In genomic region chr5:170469414-170469813, GRCh38 we compare ENCODE assay signal across 21 cellular contexts. TPM values are rescaled to one million over a fixed set of nuclear protein-coding genes. Genes with fewer than 3 reads are reported as not detected.
A peak's percentile ranks its signal among the peaks of the same experiment; 100 is the strongest.
DNase-seq lines count a peak whose midpoint lies in the region; FAIRE-seq and TF ChIP-seq lines count a peak whose summit lies in the region.
"Had no signal": no experiment of that assay in that cellular context is flagged by ENCODE, and none has a peak within 500 bp of the region (broad histone marks: within the 10 kb centered on the region; RNA-seq: fewer than 3 reads in every experiment).

No MANE protein-coding gene starts in this region.

- FAIRE-seq in small intestine (lab: Jason Lieb, UNC): no peak
- FAIRE-seq: G401.6, GM12892, H1 had no signal

- H4K12ac ChIP-seq in trophoblast cell (ENCODE audit: low read depth, low read length): no peak overlapping the region

- no peak overlapping the region for H3K56ac ChIP-seq in H9 (ENCODE audit: insufficient read length, low read depth, low read length)

- intact Hi-C loops in CD14-positive monocyte (cut with micrococcal nuclease) (loop anchor here in 1 of 2 donors (5.0 kb wide), 1 partner anchor 33 kb away; the partner anchor contains the start of gene KCNIP1), esophagus muscularis mucosa (cut with DNase I) (no loop called here)

- H3K4me2 ChIP-seq in H9 (ENCODE audit: insufficient read depth, insufficient read length, low read length): no peak overlapping the region
- H3K4me2 ChIP-seq in trophoblast cell (ENCODE audit: low read length): no peak overlapping the region

- H2BK20ac ChIP-seq in H9 (ENCODE audit: low read depth, low read length, poor library complexity, severe bottlenecking): no peak overlapping the region

- H3K9me3 Mint-ChIP-seq in CD14-positive monocyte: peaks cover 0 to under 1% (median 0%) of the 10 kb centered on the region in 7 donors
- H3K9me3 Mint-ChIP-seq in H9: peaks cover 0 to under 1% of the 10 kb centered on the region in 2 experiments; a peak in 1 of 5 replicates
- H3K9me3 Mint-ChIP-seq in activated naive CD4-positive, alpha-beta T cell treated with anti-CD3 and anti-CD28 coated beads, Interleukin-2, amount 10 ng/mL, durations not matched to agents 7 days and 5 days: no peaks in the 10 kb centered on the region
- H3K9me3 Mint-ChIP-seq: CD8-positive, alpha-beta T cell had no signal

- H3K14ac ChIP-seq in H9 (ENCODE audit: insufficient read depth, low read length) (no peak overlapping the region), trophoblast cell (ENCODE audit: low read length) (no peak overlapping the region)

- H3K27me3 Mint-ChIP-seq in CD14-positive monocyte (ENCODE audit: low read depth in 3 of 3): peaks cover 0 to 4% (median 1%) of the 10 kb centered on the region in 3 donors
- peaks cover 2% of the 10 kb centered on the region for H3K27me3 Mint-ChIP-seq in H9 (ENCODE audit: low read depth)
- peaks cover 31% of the 10 kb centered on the region for H3K27me3 Mint-ChIP-seq in activated naive CD4-positive, alpha-beta T cell treated with anti-CD3 and anti-CD28 coated beads, Interleukin-2, amount 10 ng/mL, durations not matched to agents 7 days and 5 days

- DNase-seq in CD14-positive monocyte (ENCODE audit: low spot score) (no peak), H9 (peak; percentile 15), esophagus muscularis mucosa (ENCODE audit: extremely low spot score) (peak; percentile 50), trophoblast cell (no peak), NCI-H2029 (lab: John Stamatoyannopoulos, UW) (no peak), small intestine (no peak)
- no peak for DNase-seq in activated naive CD4-positive, alpha-beta T cell treated with anti-CD3 and anti-CD28 coated beads, Interleukin-2, amount 10 ng/mL, durations not matched to agents 7 days and 5 days
- DNase-seq: C1 segment of cervical spinal cord; Caco-2; CD4-positive, CD25-positive, alpha-beta regulatory T cell; CD8-positive, alpha-beta T cell; DMS153; DND-41; GM23248; H7; HFFc6 had no signal

- H2BK120ac ChIP-seq in H9 (ENCODE audit: low read depth, low read length, poor library complexity, severe bottlenecking) (no peak overlapping the region), trophoblast cell (ENCODE audit: insufficient read depth, low read length, poor library complexity) (no peak overlapping the region)

- no peaks in the 10 kb centered on the region for H3K36me3 Mint-ChIP-seq in CD14-positive monocyte
- no peaks in the 10 kb centered on the region for H3K36me3 Mint-ChIP-seq in H9 (ENCODE audit: insufficient read depth in 1 of 3, low read depth in 3 of 3)
- H3K36me3 Mint-ChIP-seq in activated naive CD4-positive, alpha-beta T cell treated with anti-CD3 and anti-CD28 coated beads, Interleukin-2, amount 10 ng/mL, durations not matched to agents 7 days and 5 days: no peaks in the 10 kb centered on the region
- H3K36me3 Mint-ChIP-seq: CD4-positive, CD25-positive, alpha-beta regulatory T cell; CD8-positive, alpha-beta T cell had no signal

- no peak overlapping the region for H3K9ac ChIP-seq in H9 (ENCODE audit: extremely low read depth, insufficient read length, low read length)
- H3K9ac ChIP-seq in trophoblast cell (ENCODE audit: low read length): no peak overlapping the region
- H3K9ac ChIP-seq: GM23248 had no signal

- TF ChIP-seq CTCF in CD14-positive monocyte (IDR thresholded peaks at IDR 0.05) (no peak), H9 (conservative IDR thresholded peaks at IDR 0.05) (no peak), esophagus muscularis mucosa (IDR thresholded peaks at IDR 0.05) (no peak)

- H2AFZ ChIP-seq in H9 (ENCODE audit: low read length): no peak overlapping the region
- H2AFZ ChIP-seq in trophoblast cell (ENCODE audit: insufficient read depth, low read length, poor library complexity): no peak overlapping the region
- H2AFZ ChIP-seq: GM23248 had no signal

- no peaks in the 10 kb centered on the region for H3K79me2 ChIP-seq in H9 (ENCODE audit: insufficient read depth, low read length)
- H3K79me2 ChIP-seq in trophoblast cell (ENCODE audit: control insufficient read depth, insufficient read depth, low read length, poor library complexity): no peaks in the 10 kb centered on the region

- H3K23ac ChIP-seq in H9 (ENCODE audit: insufficient read length, low read depth, low read length) (no peak overlapping the region), trophoblast cell (ENCODE audit: low read length) (peak overlapping the region; percentile 21)

- no peak overlapping the region for H3K4me3 ChIP-seq in esophagus muscularis mucosa
- no peak overlapping the region for H3K4me3 ChIP-seq in trophoblast cell (ENCODE audit: low read depth, low read length)
- H3K4me3 ChIP-seq in small intestine (ENCODE audit: low read depth in 1 of 2, low read length in 2 of 2): no peak overlapping the region
- H3K4me3 ChIP-seq: GM23248 had no signal

- H3K27ac Mint-ChIP-seq in CD14-positive monocyte: peak overlapping the region in 5 of 7 donors; percentile 15 to 75 (median 33)
- no peak overlapping the region for H3K27ac Mint-ChIP-seq in H9
- H3K27ac Mint-ChIP-seq in activated naive CD4-positive, alpha-beta T cell treated with anti-CD3 and anti-CD28 coated beads, Interleukin-2, amount 10 ng/mL, durations not matched to agents 7 days and 5 days: no peak overlapping the region
- H3K27ac Mint-ChIP-seq: CD4-positive, CD25-positive, alpha-beta regulatory T cell; CD8-positive, alpha-beta T cell; HFFc6 had no signal

- TF ChIP-seq EP300 in esophagus muscularis mucosa (IDR thresholded peaks at IDR 0.05): no peak

- no peak overlapping the region for H4K5ac ChIP-seq in H9 (ENCODE audit: insufficient read length, low read depth, low read length)

- no peak overlapping the region for H4K91ac ChIP-seq in H9 (ENCODE audit: insufficient read length, low read depth, low read length)
- no peak overlapping the region for H4K91ac ChIP-seq in trophoblast cell (ENCODE audit: low read depth, low read length)

- H3K4me1 ChIP-seq in H9 (ENCODE audit: insufficient read depth, low read length) (no peaks in the 10 kb centered on the region; the same call in 1 of the 2 replicates), esophagus muscularis mucosa (no peaks in the 10 kb centered on the region), trophoblast cell (ENCODE audit: control insufficient read depth in 1 of 2, insufficient read depth in 2 of 2, low read length in 2 of 2) (peaks cover 3 to 10% of the 10 kb centered on the region in 2 experiments), small intestine (ENCODE audit: control insufficient read depth in 2 of 2, insufficient read depth in 1 of 2, low read depth in 1 of 2, low read length in 1 of 2) (no peaks in the 10 kb centered on the region)

- no peak overlapping the region for H2AK5ac ChIP-seq in H9 (ENCODE audit: insufficient read length, low read length)
- H2AK5ac ChIP-seq in trophoblast cell (ENCODE audit: low read length): no peak overlapping the region

- H2BK15ac ChIP-seq in H9 (ENCODE audit: low read depth, low read length): no peak overlapping the region

- CTCF ChIA-PET in activated naive CD4-positive, alpha-beta T cell treated with anti-CD3 and anti-CD28 coated beads, Interleukin-2, amount 10 ng/mL, durations not matched to agents 7 days and 5 days (lab: Charles Lee): interaction anchor here (1.0 kb wide), 1 partner anchor 1482 kb away, joined by 3 read pairs; no protein-coding TSS in a partner anchor

- H2BK12ac ChIP-seq in H9 (ENCODE audit: insufficient read length, low read depth, low read length) (no peak overlapping the region), trophoblast cell (ENCODE audit: low read length) (no peak overlapping the region)

- no peaks in the 10 kb centered on the region for H3K36me3 ChIP-seq in esophagus muscularis mucosa
- H3K36me3 ChIP-seq in trophoblast cell (ENCODE audit: control insufficient read depth in 1 of 2, insufficient read depth in 2 of 2, low read length in 2 of 2): no peaks in the 10 kb centered on the region
- no peaks in the 10 kb centered on the region for H3K36me3 ChIP-seq in small intestine (ENCODE audit: control insufficient read depth in 2 of 2, insufficient read depth in 2 of 2, low read length in 2 of 2)

- H3K79me1 ChIP-seq in H9 (ENCODE audit: insufficient read depth, low read depth, low read length, poor library complexity, severe bottlenecking) (no peaks in the 10 kb centered on the region), trophoblast cell (ENCODE audit: low read length) (peaks cover 1% of the 10 kb centered on the region)

- peaks cover 28% of the 10 kb centered on the region for H3K4me1 Mint-ChIP-seq in CD14-positive monocyte
- peaks cover 21 to 24% of the 10 kb centered on the region in 2 experiments for H3K4me1 Mint-ChIP-seq in H9
- no peaks in the 10 kb centered on the region for H3K4me1 Mint-ChIP-seq in activated naive CD4-positive, alpha-beta T cell treated with anti-CD3 and anti-CD28 coated beads, Interleukin-2, amount 10 ng/mL, durations not matched to agents 7 days and 5 days

- no peaks in the 10 kb centered on the region for H3K27me3 ChIP-seq in H9 (ENCODE audit: insufficient read depth, low read length)
- H3K27me3 ChIP-seq in esophagus muscularis mucosa: peaks cover 0 to 8% (median 0%) of the 10 kb centered on the region in 4 donors
- H3K27me3 ChIP-seq in trophoblast cell (ENCODE audit: insufficient read depth, low read length): no peaks in the 10 kb centered on the region
- peaks cover 0 to under 1% of the 10 kb centered on the region in 2 donors for H3K27me3 ChIP-seq in small intestine (ENCODE audit: control insufficient read depth in 2 of 2, insufficient read depth in 2 of 2, low read length in 2 of 2)

- H3K9me3 ChIP-seq in H9 (ENCODE audit: control insufficient read depth, low read depth, low read length) (no peaks in the 10 kb centered on the region), esophagus muscularis mucosa (no peaks in the 10 kb centered on the region), trophoblast cell (ENCODE audit: insufficient read depth, low read depth, low read length) (no peaks in the 10 kb centered on the region), small intestine (ENCODE audit: control insufficient read depth, low read depth) (no peaks in the 10 kb centered on the region)
- H3K9me3 ChIP-seq: Caco-2 had no signal

- no peak overlapping the region for H3T11ph ChIP-seq in H9 (ENCODE audit: low read length)

- TF ChIP-seq POLR2A in esophagus muscularis mucosa (IDR thresholded peaks at IDR 0.05; ENCODE audit: low read depth): no peak

- no peaks in the 10 kb centered on the region for H3K23me2 ChIP-seq in H9 (ENCODE audit: insufficient read length, low read depth, low read length, poor library complexity, severe bottlenecking)

- H3K4ac ChIP-seq in H9 (ENCODE audit: low read depth, low read length) (no peak overlapping the region), trophoblast cell (ENCODE audit: low read depth, low read length) (no peak overlapping the region)

- H3K18ac ChIP-seq in H9 (ENCODE audit: insufficient read length, low read depth, low read length) (no peak overlapping the region), trophoblast cell (ENCODE audit: low read length) (no peak overlapping the region)

- H4K8ac ChIP-seq in H9 (replicated peaks; ENCODE audit: insufficient read length, low read depth, low read length) (no peak overlapping the region), trophoblast cell (ENCODE audit: low read depth, low read length) (no peak overlapping the region)

- H2BK5ac ChIP-seq in H9 (ENCODE audit: insufficient read length, low read length) (no peak overlapping the region), trophoblast cell (ENCODE audit: low read depth, low read length, poor library complexity) (no peak overlapping the region)

- no peak overlapping the region for H3K27ac ChIP-seq in H9 (ENCODE audit: insufficient read length, low read depth, low read length)
- no peak overlapping the region for H3K27ac ChIP-seq in esophagus muscularis mucosa (replicated peaks in 1 of 4)
- H3K27ac ChIP-seq in trophoblast cell (ENCODE audit: low read depth, low read length): no peak overlapping the region
- H3K27ac ChIP-seq in small intestine (ENCODE audit: low read depth in 1 of 2, low read length in 1 of 2): no peak overlapping the region
- H3K27ac ChIP-seq: GM23248 had no signal

- no peaks in the 10 kb centered on the region for H4K20me1 ChIP-seq in H9 (ENCODE audit: control insufficient read depth, insufficient read depth, insufficient read length)

- H3K4me3 Mint-ChIP-seq in CD14-positive monocyte (peak overlapping the region in 1 of 2 donors; percentile 32), H9 (no peak overlapping the region)
- H3K4me3 Mint-ChIP-seq in activated naive CD4-positive, alpha-beta T cell treated with anti-CD3 and anti-CD28 coated beads, Interleukin-2, amount 10 ng/mL, durations not matched to agents 7 days and 5 days: no peak overlapping the region
- H3K4me3 Mint-ChIP-seq: CD4-positive, CD25-positive, alpha-beta regulatory T cell; CD8-positive, alpha-beta T cell; HFFc6 had no signal

- WGBS in H9 (ENCODE audit: extremely low coverage, insufficient read length, low lambda C conversion rate): no CpG with 5 or more reads among the region's 4 CpGs
- WGBS in esophagus muscularis mucosa: 86% methylated on average over 4 of the region's 4 CpGs
- WGBS in trophoblast cell (ENCODE audit: extremely low coverage, insufficient coverage, insufficient read length): no CpG with 5 or more reads among the region's 4 CpGs
- 81 to 86% (median 85%) methylated on average over 4 of the region's 4 CpGs for WGBS in small intestine, 3 donors

RNA-seq across cellular contexts. Expression of gene KCNIP1, which starts 34.4 kb away (rescaled TPM):
- polyA plus RNA-seq in CD14-positive monocyte (not detected), small intestine (under 1 TPM in 1 of 3 donors, not detected in 2; 0.21 TPM)
- total RNA-seq in H9 (2021) (0.24 and 0.63 TPM in 2 replicates), esophagus muscularis mucosa (1 to 10 TPM in 1 of 4 donors, under 1 TPM in 1, not detected in 2; 0.97 to 1.7 TPM)
- 0.26 and 0.37 TPM in 2 replicates for polyA plus RNA-seq in trophoblast cell (2013)
- total RNA-seq: A172; Caco-2; CD4-positive, CD25-positive, alpha-beta regulatory T cell; CD8-positive, alpha-beta T cell; GM23248; HFFc6 had no signal
- polyA plus RNA-seq: BJ; CD4-positive, CD25-positive, alpha-beta regulatory T cell; GM23248 had no signal

Comparison
In these comparisons a context has a peak if more than half of its experiments do, and no peak if none do; other contexts are left out.
1. DNase-seq: peak in H9 (single experiment) and esophagus muscularis mucosa (single experiment); none in CD14-positive monocyte (single experiment), trophoblast cell (0 of 2), activated naive CD4-positive, alpha-beta T cell treated with anti-CD3 and anti-CD28 coated beads, Interleukin-2, amount 10 ng/mL, durations not matched to agents 7 days and 5 days (single experiment), NCI-H2029 (single experiment) and small intestine (single experiment).
2. H3K27ac Mint-ChIP-seq: peak in CD14-positive monocyte (5 of 7); none in H9 (0 of 3) and activated naive CD4-positive, alpha-beta T cell treated with anti-CD3 and anti-CD28 coated beads, Interleukin-2, amount 10 ng/mL, durations not matched to agents 7 days and 5 days (single experiment).